Comparison of ENCODE assay signal across 1 cellular context in genomic region chr17:31313982-31314787, GRCh38.
TF ChIP-seq lines count a peak whose summit lies in the region.

A gene with protein sequence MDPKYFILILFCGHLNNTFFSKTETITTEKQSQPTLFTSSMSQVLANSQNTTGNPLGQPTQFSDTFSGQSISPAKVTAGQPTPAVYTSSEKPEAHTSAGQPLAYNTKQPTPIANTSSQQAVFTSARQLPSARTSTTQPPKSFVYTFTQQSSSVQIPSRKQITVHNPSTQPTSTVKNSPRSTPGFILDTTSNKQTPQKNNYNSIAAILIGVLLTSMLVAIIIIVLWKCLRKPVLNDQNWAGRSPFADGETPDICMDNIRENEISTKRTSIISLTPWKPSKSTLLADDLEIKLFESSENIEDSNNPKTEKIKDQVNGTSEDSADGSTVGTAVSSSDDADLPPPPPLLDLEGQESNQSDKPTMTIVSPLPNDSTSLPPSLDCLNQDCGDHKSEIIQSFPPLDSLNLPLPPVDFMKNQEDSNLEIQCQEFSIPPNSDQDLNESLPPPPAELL (minus strand): TSS chr17:31314054. CDS start chr17:31305609, 8,445 bp downstream.

TF ChIP-seq in IMR-90, 13 proteins besides CTCF, POLR2A, EP300 and RAD21:
- TF ChIP-seq MXI1 (IDR thresholded peaks at IDR 0.05; ENCODE audit: borderline replicate concordance, low read depth, low read length) (no peak), CEBPB (IDR thresholded peaks at IDR 0.05; ENCODE audit: low read depth, low read length) (peak; percentile 77; the same call in 1 of the 2 replicates)
